8 cellular contexts compared by ENCODE assay signal in the genomic region with DNA sequence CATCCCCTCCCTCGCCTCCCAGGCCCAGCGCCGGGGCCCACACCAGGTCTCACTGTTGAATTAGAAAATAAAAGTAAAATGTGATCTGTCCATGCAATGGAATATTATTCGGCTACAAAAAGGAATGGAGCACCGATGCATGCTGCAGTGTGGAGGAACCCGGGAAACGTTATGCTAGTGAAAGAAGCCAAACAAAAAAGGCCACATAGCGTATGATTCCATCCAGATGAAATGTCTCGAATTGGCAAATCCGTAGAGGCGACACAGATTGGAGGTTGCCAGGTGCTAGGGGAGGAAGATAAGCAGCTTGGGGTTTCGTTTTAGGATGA. TPM values are rescaled to one million over a fixed set of nuclear protein-coding genes. Genes with fewer than 3 reads are reported as not detected.
DNase-seq lines count a peak whose midpoint lies in the region; ATAC-seq, FAIRE-seq and TF ChIP-seq lines count a peak whose summit lies in the region.

No MANE protein-coding gene starts in this region.

- peak overlapping the region; percentile 81 to 94 (median 90) for H3K4me3 Mint-ChIP-seq in CD4-positive, alpha-beta memory T cell
- peak overlapping the region; percentile 89 for H3K4me3 Mint-ChIP-seq in endothelial cell (ENCODE audit: unreplicated experiment)

- H3K9me2 ChIP-seq in PC-9 (ENCODE audit: insufficient read depth): no peaks in the 10 kb centered on the region

- H3K36me3 ChIP-seq in CD4-positive, alpha-beta memory T cell (ENCODE audit: insufficient read depth, low read length): no peaks in the 10 kb centered on the region
- H3K36me3 ChIP-seq in PC-9 (ENCODE audit: low read depth) (no peaks in the 10 kb centered on the region), pancreas (no peaks in the 10 kb centered on the region)

- TF ChIP-seq CTCF in PC-9 (conservative IDR thresholded peaks at IDR 0.05) (no peak), endothelial cell (IDR thresholded peaks at IDR 0.05; ENCODE audit: unreplicated experiment) (no peak), pancreas (IDR thresholded peaks at IDR 0.05) (no peak)

- H2AFZ ChIP-seq in PC-9: peak overlapping the region; percentile 90; the same call in 1 of the 2 replicates

- H3K4me1 ChIP-seq in CD4-positive, alpha-beta memory T cell (ENCODE audit: insufficient read depth, low read length): peaks cover 39% of the 10 kb centered on the region
- no peaks in the 10 kb centered on the region for H3K4me1 ChIP-seq in PC-9 (replicated peaks; ENCODE audit: insufficient read depth)
- peaks cover 4 to 19% (median 8%) of the 10 kb centered on the region in 3 donors for H3K4me1 ChIP-seq in pancreas

- WGBS in pancreas, 2 donors: 91 to 93% methylated on average over 12 of the region's 12 CpGs

- no peaks in the 10 kb centered on the region for H3K9me3 ChIP-seq in CD4-positive, alpha-beta memory T cell (ENCODE audit: control insufficient read depth in 1 of 2, low read length in 2 of 2)
- no peaks in the 10 kb centered on the region for H3K9me3 ChIP-seq in PC-9 (ENCODE audit: insufficient read depth, low read depth)
- H3K9me3 ChIP-seq in pancreas: no peaks in the 10 kb centered on the region

- no peaks in the 10 kb centered on the region for H3F3A ChIP-seq in PC-9 (ENCODE audit: insufficient read depth, low read depth)

- intact Hi-C loops in CD4-positive, alpha-beta memory T cell (cut with micrococcal nuclease): loop anchor here (2.0 to 10.0 kb wide), 2 partner anchors 66 to 152 kb away; no protein-coding TSS in a partner anchor
- intact Hi-C loops in PC-9 (cut with micrococcal nuclease; ENCODE audit: unreplicated experiment): loop anchor here (2.0 kb wide), 1 partner anchor 138 kb away; no protein-coding TSS in a partner anchor
- intact Hi-C loops in pancreas (cut with DNase I): loop anchor here in 1 of 3 donors (5.0 kb wide), 1 partner anchor 95 kb away; no protein-coding TSS in a partner anchor

- no TSS peak for BruUV-seq in PC-9 (replicated peaks; lab: Mats Ljungman, UMichigan)

- peaks cover 28 to 35% (median 31%) of the 10 kb centered on the region in 4 donors for H3K4me1 Mint-ChIP-seq in CD4-positive, alpha-beta memory T cell
- peaks cover 4% of the 10 kb centered on the region for H3K4me1 Mint-ChIP-seq in endothelial cell (ENCODE audit: unreplicated experiment)

- peak overlapping the region in 6 of 7 donors; percentile 80 to 94 (median 90) for H3K27ac Mint-ChIP-seq in CD4-positive, alpha-beta memory T cell
- no peak overlapping the region for H3K27ac Mint-ChIP-seq in endothelial cell (ENCODE audit: unreplicated experiment)

- CTCF ChIA-PET in CD4-positive, alpha-beta memory T cell (lab: Charles Lee; ENCODE audit: partially characterized antibody): no interaction called here
- CTCF ChIA-PET in PC-9 (lab: Charles Lee): no interaction called here

- H3K9me3 Mint-ChIP-seq in CD4-positive, alpha-beta memory T cell: no peaks in the 10 kb centered on the region
- H3K9me3 Mint-ChIP-seq in endothelial cell (ENCODE audit: unreplicated experiment): no peaks in the 10 kb centered on the region

- ATAC-seq in pancreas (no peak), GM18868 (IDR thresholded peaks at IDR 0.05; ENCODE audit: unreplicated experiment) (no peak)

- no peaks in the 10 kb centered on the region for H3K79me2 ChIP-seq in PC-9 (ENCODE audit: low read depth)

- peak overlapping the region; percentile 80 for H3K4me2 ChIP-seq in PC-9

- no peak overlapping the region for H3K27ac ChIP-seq in CD4-positive, alpha-beta memory T cell (ENCODE audit: low read depth, low read length)
- H3K27ac ChIP-seq in PC-9 (no peak overlapping the region), pancreas (no peak overlapping the region)

- H3K27me3 Mint-ChIP-seq in CD4-positive, alpha-beta memory T cell: peaks cover 2% of the 10 kb centered on the region in 2 donors
- H3K27me3 Mint-ChIP-seq in endothelial cell (ENCODE audit: unreplicated experiment): peaks cover 13% of the 10 kb centered on the region

- H3K27me3 ChIP-seq in CD4-positive, alpha-beta memory T cell (ENCODE audit: insufficient read depth, low read length): no peaks in the 10 kb centered on the region
- no peaks in the 10 kb centered on the region for H3K27me3 ChIP-seq in PC-9 (ENCODE audit: insufficient read depth, low read depth)
- no peaks in the 10 kb centered on the region for H3K27me3 ChIP-seq in pancreas

- no peak for DNase-seq in CD4-positive, alpha-beta memory T cell
- DNase-seq in PC-9: no peak
- no peak for DNase-seq in endothelial cell (ENCODE audit: low spot score)
- DNase-seq in pancreas: no peak
- DNase-seq in HT-29 (ENCODE audit: low spot score): no peak
- no peak for DNase-seq in amygdala (lab: John Stamatoyannopoulos, UW)
- no peak for DNase-seq in DMS 273 (lab: John Stamatoyannopoulos, UW; ENCODE audit: unreplicated experiment)

- no peaks in the 10 kb centered on the region; the same call in 1 of the 2 replicates for H4K20me1 ChIP-seq in PC-9 (ENCODE audit: insufficient read depth)

- POLR2A ChIA-PET in CD4-positive, alpha-beta memory T cell (lab: Charles Lee; ENCODE audit: partially characterized antibody): interaction anchor here (1.4 kb wide), 1 partner anchor 136 kb away, joined by 4 read pairs; no protein-coding TSS in a partner anchor
- POLR2A ChIA-PET in PC-9 (lab: Charles Lee; ENCODE audit: unreplicated experiment): no interaction called here

- FAIRE-seq in pancreas (lab: Jason Lieb, UNC): no peak

- H3K36me3 Mint-ChIP-seq in CD4-positive, alpha-beta memory T cell: peaks cover 0 to 5% of the 10 kb centered on the region in 2 donors
- peaks cover 9% of the 10 kb centered on the region for H3K36me3 Mint-ChIP-seq in endothelial cell (ENCODE audit: low read depth, unreplicated experiment)

- H3K4me3 ChIP-seq in CD4-positive, alpha-beta memory T cell (ENCODE audit: low read length in 2 of 2): no peak overlapping the region
- H3K4me3 ChIP-seq in PC-9 (peak overlapping the region; percentile 56; the same call in 1 of the 2 replicates), pancreas (peak overlapping the region in 3 of 4 donors; percentile 7 to 76 (median 73))

RNA-seq across cellular contexts. Expression of a gene that starts 1.0 kb away (rescaled TPM):
- total RNA-seq in CD4-positive, alpha-beta memory T cell: 1 to 10 TPM; 7.8 to 8.1 TPM
- 1 to 10 TPM in 1 of 2 donors, under 1 TPM in 1; 0.26 to 1.3 TPM for polyA plus RNA-seq in CD4-positive, alpha-beta memory T cell
- 9.8 and 10.5 TPM in 2 replicates for total RNA-seq in PC-9 (2021)
- total RNA-seq in endothelial cell (ENCODE audit: unreplicated experiment): 3.3 TPM
- total RNA-seq in pancreas: 10 to 100 TPM; 17.2 to 20.9 (median 18.4) TPM
- polyA plus RNA-seq in pancreas: 10 to 100 TPM in 1 of 2 donors, 1 to 10 TPM in 1; 6.6 to 10.4 TPM
- total RNA-seq in HT-29 (2014; rRNA removed; shearing (Covaris generic)): 0.42 and 1.8 TPM in 2 replicates

Comparison
In these comparisons a context has a peak if more than half of its experiments do, and no peak if none do; other contexts are left out.
1. H3K4me3 ChIP-seq: peak in PC-9 (single experiment) and pancreas (3 of 4); none in CD4-positive, alpha-beta memory T cell (0 of 2).